In genomic region chr3:134161817-134162396, GRCh38 we compare ENCODE assay signal across 27 cellular contexts.
DNase-seq lines count a peak whose midpoint lies in the region; ATAC-seq, FAIRE-seq and TF ChIP-seq lines count a peak whose summit lies in the region.
"Had no signal": no experiment of that assay in that cellular context is flagged by ENCODE, and none has a peak within 500 bp of the region (broad histone marks: within the 10 kb centered on the region; RNA-seq: fewer than 3 reads in every experiment).

No MANE protein-coding gene starts in this region.

- H3K4me2 ChIP-seq in HepG2 (ENCODE audit: low read depth, low read length) = no peak overlapping the region
- H3K4me2 ChIP-seq in H1 (ENCODE audit: insufficient read depth in 1 of 2, low read depth in 2 of 2, low read length in 2 of 2) = no peak overlapping the region

- intact Hi-C loops in HepG2 (cut with micrococcal nuclease; ENCODE audit: unreplicated experiment) = no loop called here
- intact Hi-C loops in right lobe of liver (cut with DNase I) = no loop called here

- in situ Hi-C loops in HepG2 (cut with HindIII; ENCODE audit: extremely low pct_ligation_motif_present, low pct_unique_long_range_greater_than_20kb) = no loop called here

- H2AFZ ChIP-seq in HepG2 (ENCODE audit: low read length) (no peak overlapping the region), H1 (ENCODE audit: low read length) (no peak overlapping the region)

- H4K91ac ChIP-seq in H1 (replicated peaks; ENCODE audit: insufficient read length, low read length) = no peak overlapping the region

- no peak for TF ChIP-seq RAD21 in HepG2 (CRISPR knock-in tag; IDR thresholded peaks at IDR 0.05)
- peak; percentile 27 to 50; a peak in 3 of 4 replicates for TF ChIP-seq RAD21 in H1 (IDR thresholded peaks at IDR 0.05 in 1 of 2, conservative IDR thresholded peaks at IDR 0.05 in 1 of 2; ENCODE audit: low read depth in 2 of 2, low read length in 2 of 2)

- H4K20me1 ChIP-seq in HepG2 (ENCODE audit: insufficient read depth, low read length) (no peaks in the 10 kb centered on the region), H1 (replicated peaks in 1 of 2; ENCODE audit: control insufficient read depth in 1 of 2, insufficient read depth in 2 of 2, low read length in 2 of 2) (peaks cover 0 to 2% of the 10 kb centered on the region in 2 experiments)

- H3K27ac ChIP-seq in HepG2 (ENCODE audit: extremely low read length, insufficient read depth, low read length) = no peak overlapping the region
- no peak overlapping the region for H3K27ac ChIP-seq in right lobe of liver
- H3K27ac ChIP-seq in H1 (ENCODE audit: low read depth, low read length) = no peak overlapping the region
- H3K27ac ChIP-seq: transverse colon, VCaP had no signal

- no peak overlapping the region for H3K9ac ChIP-seq in HepG2 (ENCODE audit: insufficient read depth, low read depth, low read length)
- no peak overlapping the region for H3K9ac ChIP-seq in H1 (replicated peaks in 1 of 4; ENCODE audit: extremely low read depth in 1 of 4, low read depth in 3 of 4, low read length in 3 of 4)

- no TSS peak for BruUV-seq in HepG2 (replicated peaks; lab: Mats Ljungman, UMichigan)

- TF ChIP-seq POLR2A in HepG2 (IDR thresholded peaks at IDR 0.05; ENCODE audit: insufficient read depth in 1 of 2, low read depth in 2 of 2, low read length in 2 of 2) (no peak), right lobe of liver (IDR thresholded peaks at IDR 0.05) (no peak), H1 (IDR thresholded peaks at IDR 0.05; ENCODE audit: control extremely low read depth in 1 of 2, low read depth in 2 of 2, low read length in 2 of 2) (no peak)

- FAIRE-seq in HepG2 (lab: Jason Lieb, UNC) = no peak
- FAIRE-seq in H1 (lab: Jason Lieb, UNC) = no peak
- no peak for FAIRE-seq in frontal cortex (lab: Jason Lieb, UNC)
- FAIRE-seq: A204.1, endothelial cell of umbilical vein had no signal

- no peak overlapping the region for H3K4me3 ChIP-seq in HepG2 (replicated peaks in 1 of 3; ENCODE audit: insufficient read depth in 1 of 3, low read depth in 2 of 3, low read length in 3 of 3)
- H3K4me3 ChIP-seq in right lobe of liver = no peak overlapping the region
- H3K4me3 ChIP-seq in H1 (ENCODE audit: extremely low read depth in 1 of 4, insufficient read depth in 2 of 4, low read depth in 3 of 4, low read length in 4 of 4) = no peak overlapping the region
- H3K4me3 ChIP-seq: ascending aorta, mucosa of descending colon, transverse colon had no signal

- no peak overlapping the region for H2BK12ac ChIP-seq in H1 (ENCODE audit: low read depth, low read length)

- ATAC-seq in HepG2 (peak; percentile 38; the same call in 1 of the 3 replicates), right lobe of liver (no peak), GM21390 (IDR thresholded peaks at IDR 0.05; ENCODE audit: unreplicated experiment) (no peak)
- ATAC-seq: activated naive CD4-positive, alpha-beta T cell treated with anti-CD3 and anti-CD28 coated beads, Interleukin-2, amount 50 U/mL, for 72 hours; activated T-helper 17 cell treated with anti-CD3 and anti-CD28 coated beads, Interleukin-2, amount 50 U/mL, for 72 hours; mucosa of descending colon; SK-N-SH treated with all-trans-retinoic acid at 6 μM for 48 hours had no signal

- no peaks in the 10 kb centered on the region for H3K4me1 ChIP-seq in HepG2 (ENCODE audit: insufficient read depth, low read length)
- H3K4me1 ChIP-seq in right lobe of liver = no peaks in the 10 kb centered on the region
- H3K4me1 ChIP-seq in H1 (replicated peaks in 1 of 4; ENCODE audit: control insufficient read depth in 3 of 4, insufficient read depth in 4 of 4, low read length in 3 of 4) = peaks cover 0 to 3% (median 0%) of the 10 kb centered on the region in 4 experiments; a peak in 1 of 7 replicates
- H3K4me1 ChIP-seq: ascending aorta, transverse colon had no signal

- POLR2A ChIA-PET in HepG2 (lab: Yijun Ruan, JAX) (no interaction called here), H1 (lab: Charles Lee; ENCODE audit: partially characterized antibody) (interaction anchor here (0.7 kb wide), 1 partner anchor 1431 kb away, joined by 5 read pairs; no protein-coding TSS in a partner anchor)

- H4K8ac ChIP-seq in H1 (ENCODE audit: extremely low read depth, insufficient read depth, low read length) = no peak overlapping the region

- CTCF ChIA-PET in HepG2 (lab: Yijun Ruan, JAX; ENCODE audit: low intra/inter-chr PET ratio, low total read pairs) (no interaction called here), H1 (lab: Charles Lee; ENCODE audit: partially characterized antibody) (interaction anchor here (0.6 to 2.0 kb wide), 10 partner anchors 10 to 312 kb away, joined by 3 to 4 read pairs (median 4); no protein-coding TSS in a partner anchor)

- 97% methylated on average over 8 of the region's 8 CpGs for WGBS in HepG2 (ENCODE audit: low lambda C conversion rate)
- 85% methylated on average over 6 of the region's 8 CpGs for WGBS in right lobe of liver (ENCODE audit: insufficient coverage, low coverage, low lambda C conversion rate, missing lambda C conversion rate)
- 79% methylated on average over 8 of the region's 8 CpGs; no CpG with 5 or more reads in 1 of the 2 experiments for WGBS in H1 (ENCODE audit: extremely low coverage in 1 of 2, insufficient coverage in 1 of 2, insufficient read length in 1 of 2, insufficient replicate concordance in 2 of 2, low coverage in 1 of 2, low lambda C conversion rate in 2 of 2, missing lambda C conversion rate in 1 of 2), 2 experiments

- no peak overlapping the region for H2BK120ac ChIP-seq in H1 (replicated peaks; ENCODE audit: low read depth, low read length)

- no peak overlapping the region for H3K18ac ChIP-seq in H1 (ENCODE audit: extremely low read depth, low read length)

- H4K5ac ChIP-seq in H1 (ENCODE audit: insufficient read length, low read depth, low read length) = no peak overlapping the region

- no peak overlapping the region for H3K56ac ChIP-seq in H1 (replicated peaks; ENCODE audit: insufficient read length, low read depth, low read length)

- H3K23me2 ChIP-seq in H1 (ENCODE audit: low read depth, low read length) = no peaks in the 10 kb centered on the region

- H3K4ac ChIP-seq in H1 (replicated peaks; ENCODE audit: insufficient read length, low read depth, low read length) = no peak overlapping the region

- H3K14ac ChIP-seq in H1 (ENCODE audit: insufficient read length) = no peak overlapping the region

- no peak overlapping the region for H3K23ac ChIP-seq in H1 (ENCODE audit: insufficient read length)

- no peak overlapping the region for H2AK5ac ChIP-seq in H1 (ENCODE audit: low read depth, low read length)

- H2BK15ac ChIP-seq in H1 (ENCODE audit: low read length) = no peak overlapping the region

- H3K9me3 ChIP-seq in HepG2 (ENCODE audit: low read length) (no peaks in the 10 kb centered on the region), right lobe of liver (no peaks in the 10 kb centered on the region), H1 (ENCODE audit: insufficient read depth in 2 of 2, low read depth in 1 of 2, low read length in 1 of 2) (no peaks in the 10 kb centered on the region)
- H3K9me3 ChIP-seq: ascending aorta, mucosa of descending colon, transverse colon had no signal

- no peaks in the 10 kb centered on the region for H3K79me1 ChIP-seq in H1 (ENCODE audit: low read depth, low read length)

- H3K27me3 ChIP-seq in HepG2 (ENCODE audit: control insufficient read depth in 1 of 2, insufficient read depth in 2 of 2, low read length in 2 of 2) = no peaks in the 10 kb centered on the region
- H3K27me3 ChIP-seq in right lobe of liver = no peaks in the 10 kb centered on the region
- no peaks in the 10 kb centered on the region for H3K27me3 ChIP-seq in H1 (replicated peaks in 1 of 4; ENCODE audit: control insufficient read depth in 3 of 4, extremely low read depth in 1 of 4, insufficient read depth in 3 of 4, low read length in 3 of 4)
- H3K27me3 ChIP-seq: ascending aorta, transverse colon had no signal

- no peak overlapping the region for H2BK20ac ChIP-seq in H1 (ENCODE audit: low read length)

- no peak for TF ChIP-seq CTCF in HepG2 (CRISPR knock-in tag; IDR thresholded peaks at IDR 0.05)
- TF ChIP-seq CTCF in right lobe of liver (IDR thresholded peaks at IDR 0.05) = no peak
- peak; percentile 31 to 49 (median 40) for TF ChIP-seq CTCF in H1 (IDR thresholded peaks at IDR 0.05; ENCODE audit: control extremely low read depth in 1 of 3, insufficient read depth in 1 of 3, low read depth in 1 of 3, low read length in 3 of 3)

- no peak overlapping the region for H2BK5ac ChIP-seq in H1 (ENCODE audit: low read depth, low read length)

- H3K36me3 ChIP-seq in HepG2 (replicated peaks in 1 of 2; ENCODE audit: control insufficient read depth in 1 of 2, insufficient read depth in 2 of 2, low read length in 2 of 2) (peaks cover 7 to 38% of the 10 kb centered on the region in 2 experiments), right lobe of liver (peaks cover 0 to 11% (median 0%) of the 10 kb centered on the region in 4 donors), H1 (ENCODE audit: control insufficient read depth in 2 of 4, insufficient read depth in 4 of 4, low read length in 3 of 4) (peaks cover 0 to 23% (median 13%) of the 10 kb centered on the region in 4 experiments; a peak in 6 of 8 replicates)

- no peak for TF ChIP-seq EP300 in HepG2 (IDR thresholded peaks at IDR 0.05; ENCODE audit: low read depth in 2 of 2, low read length in 2 of 2)
- no peak for TF ChIP-seq EP300 in HepG2 (CRISPR knock-in tag; IDR thresholded peaks at IDR 0.05; ENCODE audit: borderline replicate concordance)
- no peak for TF ChIP-seq EP300 in H1 (IDR thresholded peaks at IDR 0.05; ENCODE audit: borderline replicate concordance in 1 of 2, low read depth in 2 of 2, low read length in 2 of 2)

- H3K79me2 ChIP-seq in HepG2 (ENCODE audit: insufficient read depth, low read length) (no peaks in the 10 kb centered on the region), H1 (ENCODE audit: control insufficient read depth in 1 of 2, insufficient read depth in 2 of 2, low read length in 2 of 2) (no peaks in the 10 kb centered on the region)

- DNase-seq in HepG2 (ENCODE audit: low spot score) (no peak), right lobe of liver (no peak), H1 (ENCODE audit: low read depth in 1 of 2, low spot score in 2 of 2) (peak in 1 of 2 experiments; percentile 23), islet precursor cell (peak; percentile 70), cerebellum (ENCODE audit: low spot score) (no peak), frontal cortex (ENCODE audit: low spot score in 2 of 2) (no peak)
- no peak for DNase-seq in activated T-cell treated with anti-CD3 and anti-CD28 coated beads, Interleukin-2, amount 50 U/mL, for 1 hour
- DNase-seq: activated CD4-positive, alpha-beta T cell treated with anti-CD3 and anti-CD28 coated beads, Interleukin-2, amount 50 U/mL, for 4 hours; activated CD8-positive, alpha-beta memory T cell treated with anti-CD3 and anti-CD28 coated beads, Interleukin-2, amount 50 U/mL, for 4 hours; AML-193; CD8-positive, alpha-beta memory T cell; central memory CD4-positive, alpha-beta T cell; Karpas-422; mucosa of descending colon; MV-4-11; NCI-H1694 treated with DMSO at 0.1 percent for 48 hours; NCI-H2171; NCI-H526 treated with DMSO at 0.1 percent for 48 hours; transverse colon had no signal

TF ChIP-seq in HepG2, 621 proteins besides CTCF, POLR2A, EP300 and RAD21 (continues in another document):
- TF ChIP-seq ATF7 (IDR thresholded peaks at IDR 0.05) = peak; percentile 57; the same call in 1 of the 2 replicates
- no peak for TF ChIP-seq ATF7 (CRISPR knock-in tag; IDR thresholded peaks at IDR 0.05)

Comparison
In these comparisons a context has a peak if more than half of its experiments do, and no peak if none do; other contexts are left out.
1. CTCF ChIP-seq: peak in H1 (3 of 3); none in HepG2 (single experiment) and right lobe of liver (0 of 4).
2. Of the 41 proteins assayed by ChIP-seq in both HepG2 and H1: peak only in HepG2: none; only in H1: CTCF, RAD21 and SRF; in both: none; in neither: 38.